In genomic region chr12:56007148-56007891, GRCh38 we compare ENCODE assay signal across 8 cellular contexts. TPM values are rescaled to one million over a fixed set of nuclear protein-coding genes. Genes with fewer than 3 reads are reported as not detected.
DNase-seq lines count a peak whose midpoint lies in the region; TF ChIP-seq lines count a peak whose summit lies in the region.

No MANE protein-coding gene starts in this region.

- H3K27ac ChIP-seq in endodermal cell (ENCODE audit: low read depth, low read length) (peak overlapping the region; percentile 76), mesendoderm (ENCODE audit: low read depth, low read length) (peak overlapping the region; percentile 46)

- peak overlapping the region; percentile 97 for H3K18ac ChIP-seq in mesendoderm (ENCODE audit: low read length)

- DNase-seq in AG20443 (ENCODE audit: low spot score), result peak; percentile 96
- peak; percentile 93 for DNase-seq in GM19240 (ENCODE audit: insufficient read length, low spot score)
- peak; percentile 55 for DNase-seq in HS-27A (ENCODE audit: low read depth)
- peak; percentile 72 for DNase-seq in NOMO-1 treated with DMSO at 0.1 percent for 48 hours (lab: John Stamatoyannopoulos, UW; ENCODE audit: unreplicated experiment)
- peak; percentile 39 for DNase-seq in activated CD8-positive, alpha-beta memory T cell treated with anti-CD3 and anti-CD28 coated beads, Interleukin-2, amount 50 U/mL, for 1 hour (ENCODE audit: extremely low read depth)
- peak; percentile 98 for DNase-seq in endodermal cell
- DNase-seq in mesendoderm, result peak; percentile 98
- peak; percentile 59 for DNase-seq in stimulated activated CD8-positive, alpha-beta memory T cell treated with anti-CD3 and anti-CD28 coated beads, Interleukin-12 subunit alpha, Interleukin-12 subunit beta, amount 100 ng/mL, for 1 hour (ENCODE audit: low read depth)

- H2BK5ac ChIP-seq in mesendoderm (ENCODE audit: low read length), result no peak overlapping the region

- H3K36me3 Mint-ChIP-seq in endodermal cell (ENCODE audit: low read depth), result peaks cover 31% of the 10 kb centered on the region

- no peak overlapping the region for H2BK15ac ChIP-seq in mesendoderm (replicated peaks; ENCODE audit: low read depth)

- peaks cover 3% of the 10 kb centered on the region for H3K9me3 ChIP-seq in endodermal cell (ENCODE audit: control insufficient read depth, low read length)

- peak overlapping the region; percentile 94 for H4K5ac ChIP-seq in mesendoderm (ENCODE audit: low read length)

- H3K4me3 ChIP-seq in endodermal cell (ENCODE audit: low read length) (peak overlapping the region; percentile 91), mesendoderm (ENCODE audit: low read length) (peak overlapping the region; percentile 59)

- H3K27me3 Mint-ChIP-seq in endodermal cell (ENCODE audit: insufficient read depth), result no peaks in the 10 kb centered on the region

- H3K4me1 Mint-ChIP-seq in endodermal cell, result peaks cover 14% of the 10 kb centered on the region

- no peak for TF ChIP-seq CTCF in endodermal cell (conservative IDR thresholded peaks at IDR 0.05)

- H3K4me1 ChIP-seq in endodermal cell (ENCODE audit: control insufficient read depth, insufficient read depth, low read length), result no peaks in the 10 kb centered on the region
- no peaks in the 10 kb centered on the region for H3K4me1 ChIP-seq in mesendoderm (ENCODE audit: control insufficient read depth, low read depth, low read length)

- peak overlapping the region; percentile 49 for H3K4me2 ChIP-seq in mesendoderm (ENCODE audit: low read length)

- peak overlapping the region; percentile 99 for H3K4ac ChIP-seq in mesendoderm (ENCODE audit: low read depth, low read length)

- H3K4me3 Mint-ChIP-seq in endodermal cell, result peak overlapping the region; percentile 79

- H4K8ac ChIP-seq in mesendoderm (ENCODE audit: low read depth, low read length), result peak overlapping the region; percentile 83

- H3K56ac ChIP-seq in mesendoderm (ENCODE audit: low read length), result peak overlapping the region; percentile 98

- H3K79me1 ChIP-seq in mesendoderm (ENCODE audit: low read length), result no peaks in the 10 kb centered on the region

- no peaks in the 10 kb centered on the region for H3K9me3 Mint-ChIP-seq in endodermal cell

- H3K36me3 ChIP-seq in endodermal cell (ENCODE audit: control insufficient read depth, insufficient read depth, low read length), result peaks cover 30% of the 10 kb centered on the region
- no peaks in the 10 kb centered on the region for H3K36me3 ChIP-seq in mesendoderm (ENCODE audit: control insufficient read depth, insufficient read depth, low read length)

- H3K27me3 ChIP-seq in endodermal cell (ENCODE audit: control insufficient read depth, insufficient read depth, low read length, poor library complexity, severe bottlenecking) (no peaks in the 10 kb centered on the region), mesendoderm (ENCODE audit: insufficient read depth, low read length, poor library complexity) (no peaks in the 10 kb centered on the region)

- no peak overlapping the region for H3K23ac ChIP-seq in mesendoderm (ENCODE audit: low read length)

- H3K79me2 ChIP-seq in mesendoderm (ENCODE audit: control insufficient read depth, insufficient read depth, low read length), result no peaks in the 10 kb centered on the region

- peak overlapping the region; percentile 90 for H3K27ac Mint-ChIP-seq in endodermal cell

- WGBS in endodermal cell (ENCODE audit: insufficient coverage in 1 of 2, insufficient read length in 1 of 2), 2 experiments, result 0% methylated on average over 2 to 38 of the region's 52 CpGs
- WGBS in mesendoderm (ENCODE audit: extremely low coverage, insufficient coverage, low lambda C conversion rate), result no CpG with 5 or more reads among the region's 52 CpGs

- peak overlapping the region; percentile 84 for H2BK120ac ChIP-seq in mesendoderm (ENCODE audit: low read depth, low read length)

- H2AK5ac ChIP-seq in mesendoderm (ENCODE audit: low read length), result no peak overlapping the region

- H3K9ac ChIP-seq in endodermal cell (ENCODE audit: extremely low read depth, low read length, poor library complexity, severe bottlenecking) (peak overlapping the region; percentile 77), mesendoderm (ENCODE audit: low read length) (peak overlapping the region; percentile 91)

RNA-seq across cellular contexts. Expression of gene SUOX, which starts 10.2 kb away (rescaled TPM):
- 10 to 100 TPM; 23.2 to 27.5 TPM for total RNA-seq in endodermal cell
- polyA plus RNA-seq in endodermal cell (2013, experiment 1 of 2), result 22.5 TPM
- 20.3 TPM for polyA plus RNA-seq in endodermal cell (2013, experiment 2 of 2)
- 10.6 TPM for polyA plus RNA-seq in mesendoderm (2013, experiment 1 of 2)
- 11.6 TPM for polyA plus RNA-seq in mesendoderm (2013, experiment 2 of 2)

RNA-seq across cellular contexts. Expression of gene IKZF4, which starts 13.5 kb away (rescaled TPM):
- 10 to 100 TPM in 1 of 2 donors, 1 to 10 TPM in 1; 9.8 to 10.2 TPM for total RNA-seq in endodermal cell
- polyA plus RNA-seq in endodermal cell (2013, experiment 1 of 2), result 21.4 TPM
- 17.5 TPM for polyA plus RNA-seq in endodermal cell (2013, experiment 2 of 2)
- polyA plus RNA-seq in mesendoderm (2013, experiment 1 of 2), result 6.9 TPM
- 7.4 TPM for polyA plus RNA-seq in mesendoderm (2013, experiment 2 of 2)

RNA-seq across cellular contexts. Expression of gene RAB5B, which starts 33.4 kb away (rescaled TPM):
- 10 to 100 TPM; 91.3 to 95.5 TPM for total RNA-seq in endodermal cell
- polyA plus RNA-seq in endodermal cell (2013, experiment 1 of 2), result 90.8 TPM
- 94.2 TPM for polyA plus RNA-seq in endodermal cell (2013, experiment 2 of 2)
- 44.4 TPM for polyA plus RNA-seq in mesendoderm (2013, experiment 1 of 2)
- polyA plus RNA-seq in mesendoderm (2013, experiment 2 of 2), result 44.6 TPM

RNA-seq across cellular contexts. Expression of gene RPS26, which starts 34.4 kb away (rescaled TPM):
- total RNA-seq in endodermal cell, result 10 to 100 TPM; 35.8 to 58.6 TPM
- polyA plus RNA-seq in endodermal cell (2013, experiment 1 of 2), result 2,066 TPM
- 1,971 TPM for polyA plus RNA-seq in endodermal cell (2013, experiment 2 of 2)
- polyA plus RNA-seq in mesendoderm (2013, experiment 1 of 2), result 1,979 TPM
- polyA plus RNA-seq in mesendoderm (2013, experiment 2 of 2), result 1,984 TPM

RNA-seq across cellular contexts. Expression of gene CDK2, which starts 40.7 kb away (rescaled TPM):
- total RNA-seq in endodermal cell, result 10 to 100 TPM; 60.8 to 69.8 TPM
- polyA plus RNA-seq in endodermal cell (2013, experiment 1 of 2), result 98.5 TPM
- 97.2 TPM for polyA plus RNA-seq in endodermal cell (2013, experiment 2 of 2)
- 49.3 TPM for polyA plus RNA-seq in mesendoderm (2013, experiment 1 of 2)
- polyA plus RNA-seq in mesendoderm (2013, experiment 2 of 2), result 50.6 TPM

Comparison
In these comparisons a context has a peak if more than half of its experiments do, and no peak if none do; other contexts are left out.
1. Peak in every context shown above with its lines: DNase-seq, H3K4me3 ChIP-seq and H3K27ac ChIP-seq.
2. DNase-seq: peak in every context shown above with its lines; median percentile 98 in endodermal cell; 98 in mesendoderm; 96 in AG20443; 93 in GM19240; 72 in NOMO-1 treated with DMSO at 0.1 percent for 48 hours; 59 in stimulated activated CD8-positive, alpha-beta memory T cell treated with anti-CD3 and anti-CD28 coated beads, Interleukin-12 subunit alpha, Interleukin-12 subunit beta, amount 100 ng/mL, for 1 hour; 55 in HS-27A; 39 in activated CD8-positive, alpha-beta memory T cell treated with anti-CD3 and anti-CD28 coated beads, Interleukin-2, amount 50 U/mL, for 1 hour.